In the genomic region with DNA sequence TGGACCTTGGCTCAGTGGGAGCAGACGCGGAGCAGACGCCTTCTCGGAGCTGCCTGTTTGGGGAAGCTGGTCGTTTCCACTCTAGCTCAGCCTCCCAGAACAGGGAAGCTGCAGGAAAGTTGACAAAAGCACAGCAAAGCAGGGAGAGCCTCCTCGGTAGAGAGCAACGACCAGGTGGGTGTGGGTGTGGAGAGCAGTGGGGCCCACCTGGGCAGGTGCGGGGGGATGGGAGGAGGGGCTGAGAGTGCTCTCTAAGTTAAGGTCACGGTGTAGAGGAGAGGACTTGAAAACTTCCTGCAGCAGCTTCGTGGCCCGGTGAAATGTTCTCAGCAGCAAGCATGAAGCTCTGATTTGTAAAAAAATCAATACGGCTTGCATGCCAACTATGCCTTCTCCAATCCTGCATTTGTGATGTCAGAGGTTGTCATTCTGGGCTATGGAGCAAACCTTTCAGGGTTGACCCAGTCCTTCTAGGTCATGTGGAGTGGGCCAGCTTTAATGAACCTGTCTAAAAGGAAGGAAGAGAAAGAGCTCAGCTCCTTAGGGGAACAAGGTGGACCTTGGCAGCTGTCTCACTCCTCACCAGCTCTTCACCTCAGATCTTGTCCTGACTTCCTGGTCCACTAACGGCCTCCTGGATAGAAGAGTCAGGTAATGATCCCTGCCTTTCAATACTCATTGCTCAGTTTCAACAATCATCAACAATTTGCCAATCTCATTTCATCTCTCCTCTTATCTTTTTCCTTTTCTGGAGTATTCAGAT, we compare ENCODE assay signal across 9 cellular contexts.
DNase-seq lines count a peak whose midpoint lies in the region; ATAC-seq and TF ChIP-seq lines count a peak whose summit lies in the region.
"Had no signal": no experiment of that assay in that cellular context is flagged by ENCODE, and none has a peak within 500 bp of the region (broad histone marks: within the 10 kb centered on the region; RNA-seq: fewer than 3 reads in every experiment).

No MANE protein-coding gene starts in this region.

- H2BK20ac ChIP-seq in H9 (ENCODE audit: low read depth, low read length, poor library complexity, severe bottlenecking): no peak overlapping the region

- H3K79me2 ChIP-seq in H9 (ENCODE audit: insufficient read depth, low read length): no peaks in the 10 kb centered on the region

- H2AFZ ChIP-seq in H9 (ENCODE audit: low read length): no peak overlapping the region

- H3K23ac ChIP-seq in H9 (ENCODE audit: insufficient read length, low read depth, low read length): no peak overlapping the region

- TF ChIP-seq CTCF in upper lobe of right lung (IDR thresholded peaks at IDR 0.05) (no peak), H9 (conservative IDR thresholded peaks at IDR 0.05) (no peak)

- no peak overlapping the region for H2BK5ac ChIP-seq in H9 (ENCODE audit: insufficient read length, low read length)

- no peaks in the 10 kb centered on the region for H3K9me3 Mint-ChIP-seq in IgD-negative memory B cell
- no peaks in the 10 kb centered on the region for H3K9me3 Mint-ChIP-seq in dendritic cell treated with granulocyte-macrophage colony-stimulating factor and Interleukin-4, amounts not matched to agents 40 ng/mL and 50 ng/mL, for 4 days
- no peaks in the 10 kb centered on the region for H3K9me3 Mint-ChIP-seq in H9

- DNase-seq in cardiac septum (ENCODE audit: low spot score): peak; percentile 83
- no peak for DNase-seq in right cardiac atrium
- no peak for DNase-seq in upper lobe of right lung
- no peak for DNase-seq in NCI-H82 (lab: John Stamatoyannopoulos, UW)
- no peak for DNase-seq in H9
- DNase-seq in GM03348 (ENCODE audit: low spot score): no peak
- DNase-seq: SJCRH30 had no signal

- H3K36me3 ChIP-seq in upper lobe of right lung: no peaks in the 10 kb centered on the region
- H3K36me3 ChIP-seq: SJCRH30 had no signal

- intact Hi-C loops in cardiac septum (cut with DNase I): no loop called here
- intact Hi-C loops in right cardiac atrium (cut with DNase I): no loop called here
- intact Hi-C loops in dendritic cell treated with granulocyte-macrophage colony-stimulating factor and Interleukin-4, amounts not matched to agents 40 ng/mL and 50 ng/mL, for 4 days (cut with micrococcal nuclease): loop anchor here (5.0 kb wide), 1 partner anchor 171 kb away; no protein-coding TSS in a partner anchor
- intact Hi-C loops in upper lobe of right lung (cut with DNase I): no loop called here

- no peaks in the 10 kb centered on the region for H3K23me2 ChIP-seq in H9 (ENCODE audit: insufficient read length, low read depth, low read length, poor library complexity, severe bottlenecking)

- WGBS in right cardiac atrium: 37% methylated on average over 13 of the region's 13 CpGs
- no CpG with 5 or more reads among the region's 13 CpGs for WGBS in H9 (ENCODE audit: extremely low coverage, insufficient read length, low lambda C conversion rate)

- H2BK15ac ChIP-seq in H9 (ENCODE audit: low read depth, low read length): no peak overlapping the region

- no peaks in the 10 kb centered on the region for H3K79me1 ChIP-seq in H9 (ENCODE audit: insufficient read depth, low read depth, low read length, poor library complexity, severe bottlenecking)

- H3K4me1 ChIP-seq in right cardiac atrium (ENCODE audit: control insufficient read depth, insufficient read depth, low read length): peaks cover 5% of the 10 kb centered on the region
- peaks cover 7% of the 10 kb centered on the region for H3K4me1 ChIP-seq in upper lobe of right lung
- H3K4me1 ChIP-seq in H9 (ENCODE audit: insufficient read depth, low read length): peaks cover 4% of the 10 kb centered on the region; the same call in 1 of the 2 replicates
- H3K4me1 ChIP-seq: SJCRH30 had no signal

- H3K4me2 ChIP-seq in H9 (ENCODE audit: insufficient read depth, insufficient read length, low read length): no peak overlapping the region

- H3K4me3 Mint-ChIP-seq in IgD-negative memory B cell (peak overlapping the region; percentile 60 to 92 (median 84)), H9 (no peak overlapping the region; a peak in 1 of 5 replicates)
- peak overlapping the region; percentile 67 for H3K4me3 Mint-ChIP-seq in dendritic cell treated with granulocyte-macrophage colony-stimulating factor and Interleukin-4, amounts not matched to agents 40 ng/mL and 50 ng/mL, for 4 days

- H4K5ac ChIP-seq in H9 (ENCODE audit: insufficient read length, low read depth, low read length): no peak overlapping the region

- H3K27ac Mint-ChIP-seq in IgD-negative memory B cell (peak overlapping the region; percentile 2 to 91 (median 34)), H9 (peak overlapping the region in 1 of 3 experiments; percentile 93; a peak in 3 of 7 replicates)
- H3K27ac Mint-ChIP-seq in dendritic cell treated with granulocyte-macrophage colony-stimulating factor and Interleukin-4, amounts not matched to agents 40 ng/mL and 50 ng/mL, for 4 days: peak overlapping the region; percentile 53

- no peaks in the 10 kb centered on the region for H3K27me3 ChIP-seq in right cardiac atrium (ENCODE audit: control insufficient read depth, insufficient read depth)
- no peaks in the 10 kb centered on the region for H3K27me3 ChIP-seq in upper lobe of right lung
- H3K27me3 ChIP-seq in H9 (ENCODE audit: insufficient read depth, low read length): peaks cover 3% of the 10 kb centered on the region; the same call in 1 of the 2 replicates

- ATAC-seq in right cardiac atrium: no peak
- peak; percentile 70 for ATAC-seq in upper lobe of right lung

- no peaks in the 10 kb centered on the region for H3K9me3 ChIP-seq in right cardiac atrium (ENCODE audit: control insufficient read depth, low read length)
- H3K9me3 ChIP-seq in upper lobe of right lung: no peaks in the 10 kb centered on the region
- H3K9me3 ChIP-seq in H9 (ENCODE audit: control insufficient read depth, low read depth, low read length): no peaks in the 10 kb centered on the region
- H3K9me3 ChIP-seq: SJCRH30 had no signal

- H4K8ac ChIP-seq in H9 (replicated peaks; ENCODE audit: insufficient read length, low read depth, low read length): no peak overlapping the region

- H3K4me3 ChIP-seq in right cardiac atrium (ENCODE audit: low read length) (no peak overlapping the region), upper lobe of right lung (peak overlapping the region; percentile 25)
- H3K4me3 ChIP-seq: SJCRH30 had no signal

- no peak overlapping the region for H3T11ph ChIP-seq in H9 (ENCODE audit: low read length)

- no peak overlapping the region for H3K27ac ChIP-seq in right cardiac atrium (ENCODE audit: low read length)
- no peak overlapping the region for H3K27ac ChIP-seq in upper lobe of right lung
- no peak overlapping the region for H3K27ac ChIP-seq in H9 (ENCODE audit: insufficient read length, low read depth, low read length)
- H3K27ac ChIP-seq: SJCRH30 had no signal

- no peak overlapping the region for H2BK120ac ChIP-seq in H9 (ENCODE audit: low read depth, low read length, poor library complexity, severe bottlenecking)

- no peak overlapping the region for H2AK5ac ChIP-seq in H9 (ENCODE audit: insufficient read length, low read length)

- H3K4ac ChIP-seq in H9 (ENCODE audit: low read depth, low read length): no peak overlapping the region

- no peak overlapping the region for H3K14ac ChIP-seq in H9 (ENCODE audit: insufficient read depth, low read length)

- H4K20me1 ChIP-seq in H9 (ENCODE audit: control insufficient read depth, insufficient read depth, insufficient read length): no peaks in the 10 kb centered on the region

- no peak overlapping the region for H2BK12ac ChIP-seq in H9 (ENCODE audit: insufficient read length, low read depth, low read length)

- H3K36me3 Mint-ChIP-seq in IgD-negative memory B cell: no peaks in the 10 kb centered on the region
- H3K36me3 Mint-ChIP-seq in dendritic cell treated with granulocyte-macrophage colony-stimulating factor and Interleukin-4, amounts not matched to agents 40 ng/mL and 50 ng/mL, for 4 days (ENCODE audit: low read depth): no peaks in the 10 kb centered on the region
- no peaks in the 10 kb centered on the region; a peak in 1 of 7 replicates for H3K36me3 Mint-ChIP-seq in H9 (ENCODE audit: insufficient read depth in 1 of 3, low read depth in 3 of 3)

- no peak overlapping the region for H4K91ac ChIP-seq in H9 (ENCODE audit: insufficient read length, low read depth, low read length)

- H3K4me1 Mint-ChIP-seq in IgD-negative memory B cell (peaks cover 10 to 28% (median 18%) of the 10 kb centered on the region in 3 donors), H9 (peaks cover 56 to 57% of the 10 kb centered on the region in 2 experiments)
- H3K4me1 Mint-ChIP-seq in dendritic cell treated with granulocyte-macrophage colony-stimulating factor and Interleukin-4, amounts not matched to agents 40 ng/mL and 50 ng/mL, for 4 days (ENCODE audit: low read depth): peaks cover 22% of the 10 kb centered on the region

- no peaks in the 10 kb centered on the region for H3K27me3 Mint-ChIP-seq in IgD-negative memory B cell
- H3K27me3 Mint-ChIP-seq in dendritic cell treated with granulocyte-macrophage colony-stimulating factor and Interleukin-4, amounts not matched to agents 40 ng/mL and 50 ng/mL, for 4 days: peaks cover 12% of the 10 kb centered on the region
- peaks cover 44% of the 10 kb centered on the region for H3K27me3 Mint-ChIP-seq in H9 (ENCODE audit: low read depth)

- no peak overlapping the region for H3K9ac ChIP-seq in H9 (ENCODE audit: extremely low read depth, insufficient read length, low read length)

- no peak overlapping the region for H3K18ac ChIP-seq in H9 (ENCODE audit: insufficient read length, low read depth, low read length)

- no peak overlapping the region for H3K56ac ChIP-seq in H9 (ENCODE audit: insufficient read length, low read depth, low read length)

Comparison
In these comparisons a context has a peak if more than half of its experiments do, and no peak if none do; other contexts are left out.
1. H3K4me3 Mint-ChIP-seq: peak in IgD-negative memory B cell (4 of 4) and dendritic cell treated with granulocyte-macrophage colony-stimulating factor and Interleukin-4, amounts not matched to agents 40 ng/mL and 50 ng/mL, for 4 days (single experiment); none in H9 (0 of 2).